ENCODE assay signal across 16 cellular contexts in genomic region chr16:84323626-84324025, GRCh38. TPM values are rescaled to one million over a fixed set of nuclear protein-coding genes. Genes with fewer than 3 reads are reported as not detected.
"Had no signal": no experiment of that assay in that cellular context is flagged by ENCODE, and none has a peak within 500 bp of the region (broad histone marks: within the 10 kb centered on the region; RNA-seq: fewer than 3 reads in every experiment).

No MANE protein-coding gene starts in this region.

- H3K27me3 ChIP-seq: tibial artery, vagina had no signal

- FAIRE-seq: colon, keratinocyte had no signal

- H3K4me3 ChIP-seq: cardiac muscle cell, gastroesophageal sphincter, left ventricle myocardium inferior, tibial artery, vagina had no signal

- H3K36me3 ChIP-seq: cardiac muscle cell, left ventricle myocardium inferior, vagina had no signal

- DNase-seq: activated CD4-positive, alpha-beta T cell treated with anti-CD3 and anti-CD28 coated beads, Interleukin-2, amount 50 U/mL, for 48 hours; activated CD4-positive, CD25-positive, alpha-beta regulatory T cell treated with anti-CD3 and anti-CD28 coated beads, Interleukin-2, amount 50 U/mL, for 72 hours; activated CD8-positive, alpha-beta memory T cell treated with anti-CD3 and anti-CD28 coated beads, Interleukin-2, amount 50 U/mL, for 4 hours; activated naive CD8-positive, alpha-beta T cell treated with anti-CD3 and anti-CD28 coated beads, Interleukin-2, amount 10 ng/mL, durations not matched to agents 7 days and 5 days; left ventricle myocardium inferior; mesendoderm; nephron progenitor cell; tibial artery had no signal

RNA-seq across cellular contexts. Expression of gene WFDC1, which starts 28.9 kb away (rescaled TPM):
- total RNA-seq: activated naive CD8-positive, alpha-beta T cell treated with anti-CD3 and anti-CD28 coated beads, Interleukin-2, amount 10 ng/mL, durations not matched to agents 7 days and 5 days; osteoblast had no signal

RNA-seq across cellular contexts. Expression of gene ATP2C2, which starts 44.7 kb away (rescaled TPM):
- total RNA-seq: activated naive CD8-positive, alpha-beta T cell treated with anti-CD3 and anti-CD28 coated beads, Interleukin-2, amount 10 ng/mL, durations not matched to agents 7 days and 5 days; cardiac muscle cell; fibroblast of lung; left ventricle myocardium inferior; osteoblast; skeletal muscle tissue had no signal
